Comparison of ENCODE assay signal across 1 cellular context in genomic region chr12:118015306-118015705, GRCh38.
TF ChIP-seq lines count a peak whose summit lies in the region.

No MANE protein-coding gene starts in this region.

TF ChIP-seq in K562, 482 proteins besides CTCF, POLR2A, EP300 and RAD21 (continues in another document):
- TF ChIP-seq EZH2 (IDR thresholded peaks at IDR 0.05; ENCODE audit: borderline replicate concordance, low read depth, low read length) (no peak), ZNF584 (CRISPR knock-in tag; IDR thresholded peaks at IDR 0.05; ENCODE audit: low read depth) (no peak), CXXC5 (CRISPR knock-in tag; IDR thresholded peaks at IDR 0.05) (peak; percentile 39; the same call in 1 of the 2 replicates), ZNF217 (CRISPR knock-in tag; IDR thresholded peaks at IDR 0.05) (no peak), MAFG (tag; conservative IDR thresholded peaks at IDR 0.05) (no peak), CEBPG (CRISPR knock-in tag; IDR thresholded peaks at IDR 0.05) (no peak), CEBPG (tag; conservative IDR thresholded peaks at IDR 0.05 in 1 of 2, IDR thresholded peaks at IDR 0.05 in 1 of 2) (0 out of 4 replicates have a peak, but pooled peaks of 1 of the 2 experiments have one; percentile 28), HMGXB4 (CRISPR knock-in tag; IDR thresholded peaks at IDR 0.05) (no peak), MGA (IDR thresholded peaks at IDR 0.05) (no peak), SLC30A9 (CRISPR knock-in tag; IDR thresholded peaks at IDR 0.05) (no peak), SP1 (CRISPR knock-in tag; IDR thresholded peaks at IDR 0.05) (no peak), BHLHE40 (IDR thresholded peaks at IDR 0.05; ENCODE audit: low read length) (no peak), RNF219 (CRISPR knock-in tag; IDR thresholded peaks at IDR 0.05) (no peak), GABPA (tag; conservative IDR thresholded peaks at IDR 0.05; ENCODE audit: low read depth) (no peak), NONO (IDR thresholded peaks at IDR 0.05; ENCODE audit: low read depth in 2 of 2, low read length in 1 of 2) (no peak), ZNF592 (IDR thresholded peaks at IDR 0.05) (no peak), JUND (IDR thresholded peaks at IDR 0.05; ENCODE audit: borderline replicate concordance, low read depth, low read length) (0 out of 2 replicates have a peak, but pooled peaks have one; percentile 12), JUND (tag; IDR thresholded peaks at IDR 0.05; ENCODE audit: borderline replicate concordance, low read depth, low read length) (no peak), DPF2 (IDR thresholded peaks at IDR 0.05) (no peak), ZNF75A (CRISPR knock-in tag; IDR thresholded peaks at IDR 0.05) (no peak), SMAD3 (CRISPR knock-in tag; conservative IDR thresholded peaks at IDR 0.05) (no peak), ATF3 (IDR thresholded peaks at IDR 0.05) (peak; percentile 46; the same call in 1 of the 2 replicates), ATF3 (CRISPR knock-in tag; conservative IDR thresholded peaks at IDR 0.05) (no peak), SMARCE1 (IDR thresholded peaks at IDR 0.05) (no peak), SFPQ (IDR thresholded peaks at IDR 0.05; ENCODE audit: low read depth, low read length) (no peak), SETDB1 (IDR thresholded peaks at IDR 0.05; ENCODE audit: low read length) (no peak), AFF4 (CRISPR knock-in tag; IDR thresholded peaks at IDR 0.05) (no peak)
